Comparison of ENCODE assay signal across 8 cellular contexts in genomic region chr19:6800991-6801396, GRCh38. TPM values are rescaled to one million over a fixed set of nuclear protein-coding genes. Genes with fewer than 3 reads are reported as not detected.
DNase-seq lines count a peak whose midpoint lies in the region; ATAC-seq and TF ChIP-seq lines count a peak whose summit lies in the region.

No MANE protein-coding gene starts in this region.

- no peaks in the 10 kb centered on the region for H3K27me3 Mint-ChIP-seq in stimulated activated naive CD8-positive, alpha-beta T cell treated with anti-CD3 and anti-CD28 coated beads, Interleukin-15, Interleukin-2, amounts not matched to agents 100 ng/mL and 50 ng/mL, for 24 hours

- intact Hi-C loops in mucosa of descending colon (cut with DNase I, micrococcal nuclease): no loop called here

- TF ChIP-seq CTCF in WI38 (IDR thresholded peaks at IDR 0.05; ENCODE audit: low read depth, low read length): no peak
- TF ChIP-seq CTCF in mucosa of descending colon (IDR thresholded peaks at IDR 0.05): no peak

- peaks cover 31% of the 10 kb centered on the region for H3K36me3 Mint-ChIP-seq in stimulated activated naive CD8-positive, alpha-beta T cell treated with anti-CD3 and anti-CD28 coated beads, Interleukin-15, Interleukin-2, amounts not matched to agents 100 ng/mL and 50 ng/mL, for 24 hours (ENCODE audit: low read depth)

- peak overlapping the region; percentile 84 for H3K4me3 Mint-ChIP-seq in stimulated activated naive CD8-positive, alpha-beta T cell treated with anti-CD3 and anti-CD28 coated beads, Interleukin-15, Interleukin-2, amounts not matched to agents 100 ng/mL and 50 ng/mL, for 24 hours

- H3K4me1 Mint-ChIP-seq in stimulated activated naive CD8-positive, alpha-beta T cell treated with anti-CD3 and anti-CD28 coated beads, Interleukin-15, Interleukin-2, amounts not matched to agents 100 ng/mL and 50 ng/mL, for 24 hours (ENCODE audit: low read depth): peaks cover 67% of the 10 kb centered on the region

- no peaks in the 10 kb centered on the region for H3K36me3 ChIP-seq in mucosa of descending colon (ENCODE audit: low read depth)

- no peaks in the 10 kb centered on the region for H3K9me3 ChIP-seq in mucosa of descending colon

- peaks cover 4% of the 10 kb centered on the region for H3K4me1 ChIP-seq in mucosa of descending colon (ENCODE audit: low read depth)

- H3K9me3 Mint-ChIP-seq in stimulated activated naive CD8-positive, alpha-beta T cell treated with anti-CD3 and anti-CD28 coated beads, Interleukin-15, Interleukin-2, amounts not matched to agents 100 ng/mL and 50 ng/mL, for 24 hours: no peaks in the 10 kb centered on the region

- no peak for DNase-seq in stimulated activated naive CD8-positive, alpha-beta T cell treated with anti-CD3 and anti-CD28 coated beads, Interleukin-15, Interleukin-2, amounts not matched to agents 100 U/mL and 50 U/mL, for 24 hours
- DNase-seq in glomerular visceral epithelial cell (ENCODE audit: extremely low spot score): peak; percentile 90
- no peak for DNase-seq in effector CD8-positive, alpha-beta T cell (lab: John Stamatoyannopoulos, UW)
- no peak for DNase-seq in mucosa of descending colon
- DNase-seq in HuH-7 (ENCODE audit: low spot score): no peak

- H3K4me3 ChIP-seq in WI38 (ENCODE audit: low read depth, low read length): peak overlapping the region; percentile 18; the same call in 1 of the 2 replicates
- H3K4me3 ChIP-seq in mucosa of descending colon: no peak overlapping the region

- peak overlapping the region; percentile 94 for H3K27ac Mint-ChIP-seq in stimulated activated naive CD8-positive, alpha-beta T cell treated with anti-CD3 and anti-CD28 coated beads, Interleukin-15, Interleukin-2, amounts not matched to agents 100 ng/mL and 50 ng/mL, for 24 hours

- ATAC-seq in stimulated activated naive CD8-positive, alpha-beta T cell treated with anti-CD3 and anti-CD28 coated beads, Interleukin-15, Interleukin-2, amounts not matched to agents 100 U/mL and 50 U/mL, for 24 hours: no peak
- ATAC-seq in mucosa of descending colon: no peak
- ATAC-seq in HG03571 (IDR thresholded peaks at IDR 0.05; ENCODE audit: unreplicated experiment): no peak

RNA-seq across cellular contexts. Expression of gene VAV1, which starts 28.5 kb away (rescaled TPM):
- total RNA-seq in mucosa of descending colon: 10 to 100 TPM in 2 of 3 donors, 1 to 10 TPM in 1; 6.0 to 12.3 (median 10.7) TPM

RNA-seq across cellular contexts. Expression of gene SH2D3A, which starts 33.8 kb away (rescaled TPM):
- total RNA-seq in mucosa of descending colon: 10 to 100 TPM; 26.4 to 80.5 (median 40.5) TPM
